In the genomic region with DNA sequence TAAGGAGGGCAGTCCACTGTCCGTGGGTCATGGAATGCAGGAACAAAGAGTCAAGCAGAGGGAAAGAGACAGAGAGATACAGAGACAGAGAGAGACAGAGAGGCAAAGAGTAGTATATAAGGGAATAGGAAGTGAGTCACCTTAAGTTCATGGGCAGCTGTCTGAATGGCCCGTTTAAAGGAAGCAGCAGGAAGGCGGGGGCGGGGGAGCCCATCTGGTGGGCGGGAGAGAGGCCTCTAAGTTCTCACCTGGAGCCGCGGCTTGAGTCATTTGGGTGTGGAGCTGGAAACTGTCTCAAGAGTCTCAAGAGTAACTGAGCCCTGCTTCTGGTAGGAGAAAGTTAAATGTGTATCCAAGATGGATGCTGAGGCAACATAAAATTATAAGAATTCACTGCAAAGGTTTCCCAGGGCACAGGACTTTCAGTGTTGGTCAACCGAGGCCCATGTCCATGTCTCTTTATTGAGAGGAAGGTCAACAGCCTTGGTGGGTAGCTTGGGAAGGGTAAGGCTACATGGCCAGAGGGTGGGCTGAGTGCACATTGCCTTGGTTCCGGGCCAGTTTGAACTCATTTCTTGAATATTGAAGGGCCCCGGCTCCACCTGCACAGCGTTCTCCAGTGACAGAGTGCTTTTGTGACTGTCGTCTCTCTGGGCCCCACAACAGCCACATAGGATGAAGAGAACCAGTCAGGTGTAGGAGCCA, we compare ENCODE assay signal across 12 cellular contexts.
DNase-seq lines count a peak whose midpoint lies in the region; ATAC-seq and TF ChIP-seq lines count a peak whose summit lies in the region.
"Had no signal": no experiment of that assay in that cellular context is flagged by ENCODE, and none has a peak within 500 bp of the region (broad histone marks: within the 10 kb centered on the region; RNA-seq: fewer than 3 reads in every experiment).

No MANE protein-coding gene starts in this region.

- TF ChIP-seq EP300 in sigmoid colon (IDR thresholded peaks at IDR 0.05), result no peak

- WGBS in heart left ventricle, 4 donors, result 74 to 86% (median 80%) methylated on average over 12 of the region's 12 CpGs
- 74 to 75% methylated on average over 12 of the region's 12 CpGs for WGBS in sigmoid colon, 2 donors

- no peak for TF ChIP-seq CTCF in heart left ventricle (IDR thresholded peaks at IDR 0.05)
- no peak for TF ChIP-seq CTCF in sigmoid colon (IDR thresholded peaks at IDR 0.05)
- no peak for TF ChIP-seq CTCF in uterus (IDR thresholded peaks at IDR 0.05)

- H3K4me3 ChIP-seq in heart left ventricle, result no peak overlapping the region
- no peak overlapping the region for H3K4me3 ChIP-seq in sigmoid colon
- no peak overlapping the region for H3K4me3 ChIP-seq in uterus
- H3K4me3 ChIP-seq: GM23248 had no signal

- H3K9me3 ChIP-seq in heart left ventricle (no peaks in the 10 kb centered on the region), sigmoid colon (no peaks in the 10 kb centered on the region), uterus (no peaks in the 10 kb centered on the region)

- intact Hi-C loops in heart left ventricle (cut with DNase I) (no loop called here), sigmoid colon (cut with DNase I) (no loop called here), uterus (cut with DNase I; ENCODE audit: low total_unique reads) (no loop called here)

- H3K4me1 ChIP-seq in heart left ventricle (peaks cover 0 to 23% (median 5%) of the 10 kb centered on the region in 12 donors), sigmoid colon (peaks cover 0 to 17% (median 13%) of the 10 kb centered on the region in 4 donors), uterus (no peaks in the 10 kb centered on the region)

- no peak overlapping the region for H3K27ac ChIP-seq in heart left ventricle
- no peak overlapping the region for H3K27ac ChIP-seq in sigmoid colon
- H3K27ac ChIP-seq in uterus, result no peak overlapping the region
- H3K27ac ChIP-seq: GM23248 had no signal

- H3K27me3 ChIP-seq in heart left ventricle, result no peaks in the 10 kb centered on the region
- no peaks in the 10 kb centered on the region for H3K27me3 ChIP-seq in sigmoid colon
- H3K27me3 ChIP-seq in uterus, result no peaks in the 10 kb centered on the region

- TF ChIP-seq POLR2A in heart left ventricle (IDR thresholded peaks at IDR 0.05) (no peak), sigmoid colon (IDR thresholded peaks at IDR 0.05) (no peak), uterus (IDR thresholded peaks at IDR 0.05) (no peak)

- ATAC-seq in heart left ventricle (no peak), HG03039 (IDR thresholded peaks at IDR 0.05; ENCODE audit: unreplicated experiment) (no peak)
- ATAC-seq: T-cell had no signal

- H3K36me3 ChIP-seq in heart left ventricle, result no peaks in the 10 kb centered on the region
- no peaks in the 10 kb centered on the region for H3K36me3 ChIP-seq in sigmoid colon
- H3K36me3 ChIP-seq in uterus, result no peaks in the 10 kb centered on the region

- DNase-seq in H4 (ENCODE audit: low spot score), result peak; percentile 29
- DNase-seq in RKO (ENCODE audit: low spot score), result peak; percentile 12
- DNase-seq in amniotic epithelial cell (ENCODE audit: low read depth), result peak; percentile 26
- peak in 3 of 4 experiments; percentile 12 to 62 (median 28) for DNase-seq in stimulated activated CD4-positive, alpha-beta T cell treated with anti-CD3 and anti-CD28 coated beads, Interleukin-1b, Interleukin-23, amount 100 ng/mL, for 24 hours (ENCODE audit: low read depth in 4 of 4, low spot score in 1 of 4)
- no peak for DNase-seq in heart left ventricle
- DNase-seq in sigmoid colon, result no peak
- DNase-seq in uterus, result no peak
- DNase-seq: COR-L47, glutamatergic neuron, GM23248, T-cell had no signal

Comparison
In these comparisons a context has a peak if more than half of its experiments do, and no peak if none do; other contexts are left out.
1. DNase-seq: peak in H4 (single experiment), RKO (single experiment), amniotic epithelial cell (single experiment) and stimulated activated CD4-positive, alpha-beta T cell treated with anti-CD3 and anti-CD28 coated beads, Interleukin-1b, Interleukin-23, amount 100 ng/mL, for 24 hours (3 of 4); none in heart left ventricle (0 of 5), sigmoid colon (single experiment) and uterus (0 of 2).